In genomic region chr1:33130297-33130696, GRCh38 we compare ENCODE assay signal across 10 cellular contexts. TPM values are rescaled to one million over a fixed set of nuclear protein-coding genes. Genes with fewer than 3 reads are reported as not detected.
DNase-seq lines count a peak whose midpoint lies in the region; ATAC-seq and TF ChIP-seq lines count a peak whose summit lies in the region.
"Had no signal": no experiment of that assay in that cellular context is flagged by ENCODE, and none has a peak within 500 bp of the region (broad histone marks: within the 10 kb centered on the region; RNA-seq: fewer than 3 reads in every experiment).

No MANE protein-coding gene starts in this region.

- TF ChIP-seq CTCF in endodermal cell (conservative IDR thresholded peaks at IDR 0.05): no peak

- peaks cover 4% of the 10 kb centered on the region for H3K36me3 Mint-ChIP-seq in endodermal cell (ENCODE audit: low read depth)

- H3K27ac ChIP-seq in SJCRH30 (peak overlapping the region; percentile 29), endodermal cell (ENCODE audit: low read depth, low read length) (no peak overlapping the region)

- H3K4me3 Mint-ChIP-seq in endodermal cell: no peak overlapping the region

- no peaks in the 10 kb centered on the region for H3K36me3 ChIP-seq in SJCRH30
- H3K36me3 ChIP-seq in endodermal cell (ENCODE audit: control insufficient read depth, insufficient read depth, low read length): no peaks in the 10 kb centered on the region
- 0 out of 2 replicates have a peak, but pooled peaks cover 1% of the 10 kb centered on the region for H3K36me3 ChIP-seq in HAP-1 (replicated peaks)
- H3K36me3 ChIP-seq: BE2C had no signal

- no peak overlapping the region for H3K27ac Mint-ChIP-seq in endodermal cell

- H3K4me1 Mint-ChIP-seq in endodermal cell: peaks cover 8% of the 10 kb centered on the region

- peaks cover 14% of the 10 kb centered on the region for H3K27me3 Mint-ChIP-seq in endodermal cell (ENCODE audit: insufficient read depth)

- H3K9ac ChIP-seq in endodermal cell (ENCODE audit: extremely low read depth, low read length, poor library complexity, severe bottlenecking): no peak overlapping the region

- H3K9me3 Mint-ChIP-seq in endodermal cell: peaks cover 7% of the 10 kb centered on the region

- ATAC-seq in GM21528 (IDR thresholded peaks at IDR 0.05; ENCODE audit: low FRiP score, unreplicated experiment): no peak

- H3K9me3 ChIP-seq in SJCRH30 (replicated peaks): no peaks in the 10 kb centered on the region
- H3K9me3 ChIP-seq in endodermal cell (ENCODE audit: control insufficient read depth, low read length): no peaks in the 10 kb centered on the region
- no peaks in the 10 kb centered on the region for H3K9me3 ChIP-seq in HAP-1
- H3K9me3 ChIP-seq: BE2C had no signal

- DNase-seq in activated T-cell treated with anti-CD3 and anti-CD28 coated beads for 48 hours (ENCODE audit: low read depth) (peak; percentile 20), SJCRH30 (peak; percentile 90 to 98), endodermal cell (peak; percentile 23), NCI-H1436 (lab: John Stamatoyannopoulos, UW) (no peak), HAP-1 (ENCODE audit: low spot score in 2 of 2) (no peak)
- DNase-seq in activated T-cell treated with anti-CD3 and anti-CD28 coated beads, Interleukin-2, amount 50 U/mL, for 1 hour: no peak
- peak; percentile 49 for DNase-seq in stimulated activated CD8-positive, alpha-beta memory T cell treated with anti-CD3 and anti-CD28 coated beads, Interleukin-4, amount 100 ng/mL, for 48 hours
- DNase-seq: BE2C, NCI-H1694 had no signal

- 81 to 84% methylated on average over 3 to 4 of the region's 4 CpGs for WGBS in endodermal cell (ENCODE audit: insufficient coverage in 1 of 2, insufficient read length in 1 of 2), 2 experiments

- H3K4me1 ChIP-seq in SJCRH30 (peaks cover 23% of the 10 kb centered on the region), endodermal cell (ENCODE audit: control insufficient read depth, insufficient read depth, low read length) (peaks cover 4% of the 10 kb centered on the region), HAP-1 (peaks cover 12% of the 10 kb centered on the region)
- H3K4me1 ChIP-seq: BE2C had no signal

- H3K27me3 ChIP-seq in SJCRH30 (no peaks in the 10 kb centered on the region), endodermal cell (ENCODE audit: control insufficient read depth, insufficient read depth, low read length, poor library complexity, severe bottlenecking) (no peaks in the 10 kb centered on the region), HAP-1 (ENCODE audit: low read depth) (no peaks in the 10 kb centered on the region)
- H3K27me3 ChIP-seq: BE2C had no signal

- in situ Hi-C loops in HAP-1 (cut with MboI; ENCODE audit: low sequenced_read_pairs): loop anchor here (25.0 kb wide), 1 partner anchor 482 kb away; no protein-coding TSS in a partner anchor

- H3K4me3 ChIP-seq in SJCRH30 (no peak overlapping the region), endodermal cell (ENCODE audit: low read length) (no peak overlapping the region), HAP-1 (no peak overlapping the region)

RNA-seq across cellular contexts. Expression of gene AZIN2, which starts 49.3 kb away (rescaled TPM):
- total RNA-seq in SJCRH30 (2014; rRNA removed; shearing (Covaris generic)): 8.4 and 8.8 TPM in 2 replicates
- total RNA-seq in endodermal cell: 1 to 10 TPM; 1.7 to 3.0 TPM
- polyA plus RNA-seq in endodermal cell (2013, experiment 1 of 2): 3.2 TPM
- polyA plus RNA-seq in endodermal cell (2013, experiment 2 of 2): 4.7 TPM

RNA-seq across cellular contexts. Expression of gene TRIM62, which starts 51.5 kb away (rescaled TPM):
- total RNA-seq in SJCRH30 (2014; rRNA removed; shearing (Covaris generic)): 16.9 and 17.6 TPM in 2 replicates
- 1 to 10 TPM; 5.1 to 6.0 TPM for total RNA-seq in endodermal cell
- 9.4 TPM for polyA plus RNA-seq in endodermal cell (2013, experiment 1 of 2)
- 8.0 TPM for polyA plus RNA-seq in endodermal cell (2013, experiment 2 of 2)

Comparison
In these comparisons a context has a peak if more than half of its experiments do, and no peak if none do; other contexts are left out.
1. DNase-seq: peak in activated T-cell treated with anti-CD3 and anti-CD28 coated beads for 48 hours (single experiment), SJCRH30 (2 of 2), endodermal cell (single experiment) and stimulated activated CD8-positive, alpha-beta memory T cell treated with anti-CD3 and anti-CD28 coated beads, Interleukin-4, amount 100 ng/mL, for 48 hours (single experiment); none in activated T-cell treated with anti-CD3 and anti-CD28 coated beads, Interleukin-2, amount 50 U/mL, for 1 hour (single experiment), NCI-H1436 (single experiment) and HAP-1 (0 of 2).